8 cellular contexts compared by ENCODE assay signal in the genomic region with DNA sequence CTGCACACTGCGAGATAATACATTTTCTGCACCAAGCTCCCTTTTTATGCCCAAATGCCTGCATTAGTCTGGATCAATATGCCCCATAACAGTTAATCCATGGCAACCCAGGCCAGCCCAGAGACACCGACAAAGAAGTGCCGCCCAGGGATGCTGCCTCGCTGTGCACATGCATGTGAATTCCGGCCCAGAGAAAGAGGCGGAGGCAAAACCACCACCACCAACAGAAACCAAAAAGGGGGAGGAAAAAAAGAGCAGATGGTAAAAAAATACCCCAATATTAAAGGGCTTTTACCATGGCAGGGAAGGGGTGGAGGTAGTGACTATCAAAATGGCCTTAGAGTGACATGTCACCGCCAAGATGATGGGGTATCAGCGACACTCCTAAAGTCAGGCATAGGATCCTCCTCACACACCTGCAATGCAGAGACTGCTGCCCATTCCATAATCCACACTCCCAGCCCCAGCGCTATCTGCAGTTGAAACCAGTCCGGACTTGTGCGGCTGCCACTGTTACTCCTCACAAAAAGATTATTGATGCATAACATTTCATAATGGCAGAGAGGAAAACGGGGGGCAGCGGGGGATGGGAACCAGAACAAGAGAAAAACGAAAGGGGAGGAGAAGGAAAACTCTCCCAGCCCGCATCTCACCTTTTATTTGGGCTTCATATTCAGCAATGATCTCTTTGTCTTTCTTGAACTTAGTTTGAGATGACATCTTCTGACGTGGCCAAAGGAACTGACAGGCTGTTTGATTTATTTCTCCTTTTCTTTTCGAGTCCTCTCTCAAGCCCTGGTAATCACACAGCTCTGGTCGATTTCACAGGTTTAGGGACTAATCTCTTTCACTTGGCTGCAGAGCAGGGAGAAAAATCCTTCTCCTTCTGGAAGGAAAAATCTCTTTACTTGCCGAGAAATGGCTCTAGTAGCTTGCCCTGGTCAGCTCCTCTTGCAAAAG.
A peak's percentile ranks its signal among the peaks of the same experiment; 100 is the strongest.
DNase-seq lines count a peak whose midpoint lies in the region; ATAC-seq and TF ChIP-seq lines count a peak whose summit lies in the region.

No MANE protein-coding gene starts in this region.

- H3K4me1 Mint-ChIP-seq in nephron, result peaks cover 73% of the 10 kb centered on the region

- H3K4me1 ChIP-seq in duodenal mucosa (ENCODE audit: control insufficient read depth in 1 of 2, insufficient read depth in 2 of 2, low read length in 2 of 2), result peaks cover 20 to 23% of the 10 kb centered on the region in 2 donors

- H3K27me3 ChIP-seq in duodenal mucosa (ENCODE audit: control insufficient read depth in 1 of 2, insufficient read depth in 2 of 2, low read length in 2 of 2), result no peaks in the 10 kb centered on the region

- peaks cover 8% of the 10 kb centered on the region for H3K36me3 Mint-ChIP-seq in nephron (ENCODE audit: low read depth)

- peak overlapping the region; percentile 91 to 98 (median 91) for H3K27ac Mint-ChIP-seq in nephron

- H3K9me3 ChIP-seq in duodenal mucosa (ENCODE audit: control insufficient read depth in 1 of 2, low read length in 2 of 2), result no peaks in the 10 kb centered on the region

- H3K27me3 Mint-ChIP-seq in nephron (ENCODE audit: low read depth), result no peaks in the 10 kb centered on the region

- no peaks in the 10 kb centered on the region for H3K9me3 Mint-ChIP-seq in nephron

- no peak overlapping the region for H3K27ac ChIP-seq in duodenal mucosa (ENCODE audit: low read depth, low read length)

- TF ChIP-seq CTCF in nephron (IDR thresholded peaks at IDR 0.05; ENCODE audit: unreplicated experiment in 3 of 3), result no peak

- ATAC-seq in HG02798 (IDR thresholded peaks at IDR 0.05; ENCODE audit: poor library complexity, unreplicated experiment) (no peak), HG03280 (IDR thresholded peaks at IDR 0.05; ENCODE audit: unreplicated experiment) (no peak)

- peak overlapping the region in 1 of 2 donors; percentile 78 for H3K9ac ChIP-seq in duodenal mucosa (ENCODE audit: low read depth in 1 of 2, low read length in 2 of 2)

- DNase-seq in NCI-H345 (lab: John Stamatoyannopoulos, UW) (peak; percentile 53), NCI-H345 treated with DMSO at 0.1 percent for 48 hours (lab: John Stamatoyannopoulos, UW; ENCODE audit: unreplicated experiment) (no peak), NCI-H748 treated with DMSO at 0.1 percent for 48 hours (lab: John Stamatoyannopoulos, UW) (peak; percentile 33), NCI-H2196 (lab: John Stamatoyannopoulos, UW; ENCODE audit: unreplicated experiment) (no peak)

- H3K4me3 Mint-ChIP-seq in nephron, result peak overlapping the region; percentile 86 to 96 (median 92)

- H3K4me3 ChIP-seq in duodenal mucosa (ENCODE audit: low read depth in 1 of 2, low read length in 2 of 2), result peak overlapping the region; percentile 92 to 97

- no peaks in the 10 kb centered on the region for H3K36me3 ChIP-seq in duodenal mucosa (ENCODE audit: control insufficient read depth in 1 of 2, insufficient read depth in 2 of 2, low read length in 2 of 2)

Comparison
In these comparisons a context has a peak if more than half of its experiments do, and no peak if none do; other contexts are left out.
1. DNase-seq: peak in NCI-H345 (single experiment) and NCI-H748 treated with DMSO at 0.1 percent for 48 hours (single experiment); none in NCI-H345 treated with DMSO at 0.1 percent for 48 hours (single experiment) and NCI-H2196 (single experiment).